ENCODE assay signal across 12 cellular contexts in the genomic region with DNA sequence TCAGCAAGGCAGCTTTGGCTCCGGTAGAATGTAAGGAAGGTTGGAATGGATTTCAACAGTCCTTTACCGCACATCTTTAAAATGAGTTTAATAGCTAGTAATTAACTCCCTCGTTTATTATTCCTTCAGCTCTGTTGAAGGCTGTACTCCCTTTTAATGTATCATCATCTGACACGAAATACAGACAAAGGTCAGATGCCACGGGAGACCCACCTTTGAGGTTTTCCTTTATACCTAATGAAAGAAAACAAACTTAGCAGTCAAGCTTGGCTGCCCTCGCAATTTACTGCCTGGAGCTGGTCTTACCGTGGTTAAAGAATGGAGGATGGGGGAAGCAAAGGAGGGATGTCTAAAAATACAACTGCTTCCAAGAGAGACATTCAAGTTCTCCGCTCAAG. TPM values are rescaled to one million over a fixed set of nuclear protein-coding genes. Genes with fewer than 3 reads are reported as not detected.
A peak's percentile ranks its signal among the peaks of the same experiment; 100 is the strongest.
DNase-seq lines count a peak whose midpoint lies in the region; ATAC-seq and TF ChIP-seq lines count a peak whose summit lies in the region.
"Had no signal": no experiment of that assay in that cellular context is flagged by ENCODE, and none has a peak within 500 bp of the region (broad histone marks: within the 10 kb centered on the region; RNA-seq: fewer than 3 reads in every experiment).

No MANE protein-coding gene starts in this region.

- no peaks in the 10 kb centered on the region for H3K4me1 ChIP-seq in breast epithelium
- no peaks in the 10 kb centered on the region for H3K4me1 ChIP-seq in mammary epithelial cell (ENCODE audit: insufficient read depth, low read length)
- H3K4me1 ChIP-seq: BE2C had no signal

- in situ Hi-C loops in mammary epithelial cell (cut with MboI; ENCODE audit: low sequenced_read_pairs in 2 of 2) (loop anchor here in 1 of 2 donors (25.0 kb wide), 1 partner anchor 993 kb away; no protein-coding TSS in a partner anchor), brain microvascular endothelial cell (cut with HindIII; ENCODE audit: low pct_ligation_motif_present, low sequenced_read_pairs) (no loop called here)

- ATAC-seq in memory B cell (ENCODE audit: low read depth) = no peak
- no peak for ATAC-seq in activated CD8-positive, alpha-beta memory T cell treated with anti-CD3 and anti-CD28 coated beads, Interleukin-2, amount 10 ng/mL, durations not matched to agents 7 days and 5 days
- ATAC-seq: stimulated activated effector memory CD8-positive, alpha-beta T cell treated with anti-CD3 and anti-CD28 coated beads, Interleukin-12 subunit alpha, Interleukin-12 subunit beta, amount 100 ng/mL, for 72 hours had no signal

- no TSS peak for BruUV-seq in mammary epithelial cell (replicated peaks; lab: Mats Ljungman, UMichigan)

- no peak overlapping the region for H3K9ac ChIP-seq in mammary epithelial cell (ENCODE audit: insufficient read depth, low read length)

- H3K27ac ChIP-seq in breast epithelium (peak overlapping the region; percentile 82 to 90), mammary epithelial cell (ENCODE audit: insufficient read depth, low read depth, low read length) (no peak overlapping the region), brain microvascular endothelial cell (no peak overlapping the region), temporal lobe (ENCODE audit: low read depth, low read length) (peak overlapping the region; percentile 27)

- TF ChIP-seq POLR2A in breast epithelium (IDR thresholded peaks at IDR 0.05) = no peak

- H3K4me2 ChIP-seq in mammary epithelial cell (ENCODE audit: insufficient read depth, low read depth, low read length) = no peak overlapping the region

- DNase-seq in breast epithelium (ENCODE audit: low spot score in 2 of 2) (no peak), mammary epithelial cell (no peak), brain microvascular endothelial cell (no peak), memory B cell (ENCODE audit: low spot score in 2 of 2) (no peak), GOT3 (lab: John Stamatoyannopoulos, UW) (no peak), KG1 (lab: John Stamatoyannopoulos, UW) (no peak)
- no peak for DNase-seq in activated CD8-positive, alpha-beta memory T cell treated with anti-CD3 and anti-CD28 coated beads, Interleukin-2, amount 10 ng/mL, durations not matched to agents 7 days and 5 days
- DNase-seq: activated T-cell treated with anti-CD3 and anti-CD28 coated beads, Interleukin-2, amount 50 U/mL, for 1 hour; BE2C; cortex of kidney had no signal

- peaks cover 5% of the 10 kb centered on the region for H3K4me1 Mint-ChIP-seq in memory B cell
- H3K4me1 Mint-ChIP-seq in activated CD8-positive, alpha-beta memory T cell treated with anti-CD3 and anti-CD28 coated beads, Interleukin-2, amount 10 ng/mL, durations not matched to agents 7 days and 5 days = no peaks in the 10 kb centered on the region
- H3K4me1 Mint-ChIP-seq: stimulated activated effector memory CD8-positive, alpha-beta T cell treated with anti-CD3 and anti-CD28 coated beads, Interleukin-12 subunit alpha, Interleukin-12 subunit beta, amount 100 ng/mL, for 72 hours had no signal

- H3K9me3 Mint-ChIP-seq in memory B cell = no peaks in the 10 kb centered on the region
- no peaks in the 10 kb centered on the region for H3K9me3 Mint-ChIP-seq in activated CD8-positive, alpha-beta memory T cell treated with anti-CD3 and anti-CD28 coated beads, Interleukin-2, amount 10 ng/mL, durations not matched to agents 7 days and 5 days (ENCODE audit: low read depth)
- H3K9me3 Mint-ChIP-seq: stimulated activated effector memory CD8-positive, alpha-beta T cell treated with anti-CD3 and anti-CD28 coated beads, Interleukin-12 subunit alpha, Interleukin-12 subunit beta, amount 100 ng/mL, for 72 hours had no signal

- CTCF ChIA-PET in mammary epithelial cell (lab: Charles Lee; ENCODE audit: low non-redundant PET) = no interaction called here
- CTCF ChIA-PET in activated CD8-positive, alpha-beta memory T cell treated with anti-CD3 and anti-CD28 coated beads, Interleukin-2, amount 10 ng/mL, durations not matched to agents 7 days and 5 days (lab: Charles Lee) = interaction anchor here (0.9 kb wide), 1 partner anchor 10 kb away, joined by 3 read pairs; no protein-coding TSS in a partner anchor

- peak overlapping the region; percentile 49 to 87 (median 70) for H3K4me3 ChIP-seq in breast epithelium
- no peak overlapping the region for H3K4me3 ChIP-seq in mammary epithelial cell (replicated peaks in 1 of 3; ENCODE audit: insufficient read depth in 1 of 3, low read depth in 2 of 3, low read length in 3 of 3)
- peak overlapping the region; percentile 57 for H3K4me3 ChIP-seq in brain microvascular endothelial cell (ENCODE audit: low read depth, low read length)

- no peaks in the 10 kb centered on the region for H4K20me1 ChIP-seq in mammary epithelial cell (ENCODE audit: insufficient read depth, low read length)

- intact Hi-C loops in breast epithelium (cut with DNase I; ENCODE audit: low total_unique reads) = no loop called here
- intact Hi-C loops in mammary epithelial cell (cut with micrococcal nuclease) = no loop called here

- H3K36me3 ChIP-seq in breast epithelium (no peaks in the 10 kb centered on the region), mammary epithelial cell (ENCODE audit: insufficient read depth, low read length) (no peaks in the 10 kb centered on the region), brain microvascular endothelial cell (replicated peaks) (no peaks in the 10 kb centered on the region)
- H3K36me3 ChIP-seq: BE2C had no signal

- H3K27me3 ChIP-seq in breast epithelium = peaks cover 3 to 30% of the 10 kb centered on the region in 2 donors
- H3K27me3 ChIP-seq in mammary epithelial cell (ENCODE audit: insufficient read depth, low read length) = peaks cover 26% of the 10 kb centered on the region
- peaks cover 34% of the 10 kb centered on the region for H3K27me3 ChIP-seq in brain microvascular endothelial cell (replicated peaks)

- 61% methylated on average over 8 of the region's 8 CpGs for WGBS in mammary epithelial cell (ENCODE audit: low coverage, missing lambda C conversion rate)

- no peak overlapping the region for H3K27ac Mint-ChIP-seq in memory B cell
- no peak overlapping the region for H3K27ac Mint-ChIP-seq in activated CD8-positive, alpha-beta memory T cell treated with anti-CD3 and anti-CD28 coated beads, Interleukin-2, amount 10 ng/mL, durations not matched to agents 7 days and 5 days
- H3K27ac Mint-ChIP-seq: stimulated activated effector memory CD8-positive, alpha-beta T cell treated with anti-CD3 and anti-CD28 coated beads, Interleukin-12 subunit alpha, Interleukin-12 subunit beta, amount 100 ng/mL, for 72 hours had no signal

- no peak overlapping the region for H2AFZ ChIP-seq in mammary epithelial cell (ENCODE audit: low read depth, low read length)

- TF ChIP-seq CTCF in breast epithelium (IDR thresholded peaks at IDR 0.05) (no peak), mammary epithelial cell (conservative IDR thresholded peaks at IDR 0.05 in 1 of 2, IDR thresholded peaks at IDR 0.05 in 1 of 2; ENCODE audit: extremely low read depth in 1 of 2, insufficient read depth in 1 of 2, low read depth in 1 of 2, low read length in 2 of 2) (no peak), brain microvascular endothelial cell (IDR thresholded peaks at IDR 0.05; ENCODE audit: low read depth, low read length, missing control alignments) (no peak)

- H3K79me2 ChIP-seq in mammary epithelial cell (ENCODE audit: insufficient read depth, low read length) = no peaks in the 10 kb centered on the region

- H3K9me3 ChIP-seq in breast epithelium = no peaks in the 10 kb centered on the region
- no peaks in the 10 kb centered on the region for H3K9me3 ChIP-seq in mammary epithelial cell (replicated peaks; ENCODE audit: insufficient read depth, low read length)
- H3K9me3 ChIP-seq: BE2C had no signal

- H3K36me3 Mint-ChIP-seq in memory B cell = no peaks in the 10 kb centered on the region
- peaks cover 2% of the 10 kb centered on the region for H3K36me3 Mint-ChIP-seq in activated CD8-positive, alpha-beta memory T cell treated with anti-CD3 and anti-CD28 coated beads, Interleukin-2, amount 10 ng/mL, durations not matched to agents 7 days and 5 days
- H3K36me3 Mint-ChIP-seq: stimulated activated effector memory CD8-positive, alpha-beta T cell treated with anti-CD3 and anti-CD28 coated beads, Interleukin-12 subunit alpha, Interleukin-12 subunit beta, amount 100 ng/mL, for 72 hours had no signal

- dilution Hi-C loops in mammary epithelial cell (cut with HindIII; ENCODE audit: low sequenced_read_pairs) = no loop called here

- H3K27me3 Mint-ChIP-seq in memory B cell = peaks cover 17% of the 10 kb centered on the region
- H3K27me3 Mint-ChIP-seq in activated CD8-positive, alpha-beta memory T cell treated with anti-CD3 and anti-CD28 coated beads, Interleukin-2, amount 10 ng/mL, durations not matched to agents 7 days and 5 days = peaks cover 67% of the 10 kb centered on the region

- H3K4me3 Mint-ChIP-seq in memory B cell = peak overlapping the region; percentile 14
- H3K4me3 Mint-ChIP-seq in activated CD8-positive, alpha-beta memory T cell treated with anti-CD3 and anti-CD28 coated beads, Interleukin-2, amount 10 ng/mL, durations not matched to agents 7 days and 5 days = no peak overlapping the region
- H3K4me3 Mint-ChIP-seq: stimulated activated effector memory CD8-positive, alpha-beta T cell treated with anti-CD3 and anti-CD28 coated beads, Interleukin-12 subunit alpha, Interleukin-12 subunit beta, amount 100 ng/mL, for 72 hours had no signal

RNA-seq across cellular contexts. Expression of gene TMEM200C, which starts 1.1 kb away (rescaled TPM):
- total RNA-seq in breast epithelium (1 to 10 TPM in 1 of 3 donors, under 1 TPM in 2; 0.16 to 1.2 (median 0.98) TPM), mammary epithelial cell (1 to 10 TPM in 1 of 2 donors, not detected in 1; 1.7 TPM), temporal lobe (20.4 TPM)
- not detected for polyA plus RNA-seq in mammary epithelial cell
- not detected for polyA minus RNA-seq in mammary epithelial cell
- total RNA-seq in activated CD8-positive, alpha-beta memory T cell treated with anti-CD3 and anti-CD28 coated beads, Interleukin-2, amount 10 ng/mL, durations not matched to agents 7 days and 5 days = not detected

Comparison
In these comparisons a context has a peak if more than half of its experiments do, and no peak if none do; other contexts are left out.
1. H3K27ac ChIP-seq: peak in breast epithelium (2 of 2) and temporal lobe (single experiment); none in mammary epithelial cell (single experiment) and brain microvascular endothelial cell (single experiment).
2. H3K4me3 ChIP-seq: peak in breast epithelium (3 of 3) and brain microvascular endothelial cell (single experiment); none in mammary epithelial cell (0 of 3).